Comparison of ENCODE assay signal across 11 cellular contexts in genomic region chr5:37198066-37198465, GRCh38. TPM values are rescaled to one million over a fixed set of nuclear protein-coding genes. Genes with fewer than 3 reads are reported as not detected.
A peak's percentile ranks its signal among the peaks of the same experiment; 100 is the strongest.
DNase-seq lines count a peak whose midpoint lies in the region; ATAC-seq and TF ChIP-seq lines count a peak whose summit lies in the region.
"Had no signal": no experiment of that assay in that cellular context is flagged by ENCODE, and none has a peak within 500 bp of the region (broad histone marks: within the 10 kb centered on the region; RNA-seq: fewer than 3 reads in every experiment).

No MANE protein-coding gene starts in this region.

- no peaks in the 10 kb centered on the region for H3K4me1 ChIP-seq in hepatocyte (ENCODE audit: insufficient read depth)

- H2AFZ ChIP-seq in hepatocyte = no peak overlapping the region

- H3K4me2 ChIP-seq in hepatocyte = no peak overlapping the region

- no peaks in the 10 kb centered on the region for H3K79me2 ChIP-seq in hepatocyte

- WGBS in hepatocyte (ENCODE audit: low lambda C conversion rate, missing lambda C conversion rate) = 94% methylated on average over 3 of the region's 3 CpGs

- H3K4me3 Mint-ChIP-seq in activated naive CD8-positive, alpha-beta T cell = peak overlapping the region; percentile 84

- TF ChIP-seq CTCF in hepatocyte (IDR thresholded peaks at IDR 0.05; ENCODE audit: poor library complexity) = no peak

- DNase-seq in A172 (ENCODE audit: low spot score) = peak; percentile 11
- DNase-seq in SHP77 treated with DMSO at 0.1 percent for 48 hours (lab: John Stamatoyannopoulos, UW) = no peak
- no peak for DNase-seq in NCI-H2227 treated with DMSO at 0.1 percent for 48 hours (lab: John Stamatoyannopoulos, UW)
- no peak for DNase-seq in activated CD4-positive, alpha-beta T cell treated with anti-CD3 and anti-CD28 coated beads for 48 hours
- no peak for DNase-seq in hepatocyte (ENCODE audit: low spot score)
- DNase-seq: activated CD8-positive, alpha-beta memory T cell treated with anti-CD3 and anti-CD28 coated beads, Interleukin-2, amount 50 U/mL, for 4 hours; kidney glomerular epithelial cell; substantia nigra had no signal

- no peaks in the 10 kb centered on the region for H3K27me3 ChIP-seq in hepatocyte

- peak overlapping the region; percentile 86 for H3K27ac Mint-ChIP-seq in activated naive CD8-positive, alpha-beta T cell

- peaks cover 2% of the 10 kb centered on the region for H3K36me3 ChIP-seq in hepatocyte (replicated peaks; ENCODE audit: insufficient read depth, low read depth)

- no peaks in the 10 kb centered on the region for H3K9me3 Mint-ChIP-seq in activated naive CD8-positive, alpha-beta T cell (ENCODE audit: low read depth)

- no peaks in the 10 kb centered on the region for H3K27me3 Mint-ChIP-seq in activated naive CD8-positive, alpha-beta T cell

- peak; percentile 53 for ATAC-seq in GM18868 (IDR thresholded peaks at IDR 0.05; ENCODE audit: unreplicated experiment)
- peak; percentile 45 for ATAC-seq in HG03135 (IDR thresholded peaks at IDR 0.05; ENCODE audit: unreplicated experiment)

- no peak overlapping the region for H3K4me3 ChIP-seq in hepatocyte

- peaks cover 11% of the 10 kb centered on the region for H3K36me3 Mint-ChIP-seq in activated naive CD8-positive, alpha-beta T cell

- H3K9me3 ChIP-seq in hepatocyte (ENCODE audit: low read depth) = no peaks in the 10 kb centered on the region

- H4K20me1 ChIP-seq in hepatocyte (ENCODE audit: insufficient read depth, poor library complexity, severe bottlenecking) = no peaks in the 10 kb centered on the region

- peaks cover 25% of the 10 kb centered on the region for H3K4me1 Mint-ChIP-seq in activated naive CD8-positive, alpha-beta T cell (ENCODE audit: low read depth)

- H3K9me2 ChIP-seq in hepatocyte (replicated peaks; ENCODE audit: insufficient read depth) = no peaks in the 10 kb centered on the region

- H3K27ac ChIP-seq in hepatocyte = no peak overlapping the region

RNA-seq across cellular contexts. Expression of gene CPLANE1, which starts 51.1 kb away (rescaled TPM):
- total RNA-seq in A172 (2014; rRNA removed; shearing (Covaris generic)) = 22.5 and 24.6 TPM in 2 replicates
- 21.5 and 29.6 TPM in 2 replicates for total RNA-seq in hepatocyte
- polyA plus RNA-seq in hepatocyte = 4.3 and 6.9 TPM in 2 replicates
